Comparison of ENCODE assay signal across 16 cellular contexts in the genomic region with DNA sequence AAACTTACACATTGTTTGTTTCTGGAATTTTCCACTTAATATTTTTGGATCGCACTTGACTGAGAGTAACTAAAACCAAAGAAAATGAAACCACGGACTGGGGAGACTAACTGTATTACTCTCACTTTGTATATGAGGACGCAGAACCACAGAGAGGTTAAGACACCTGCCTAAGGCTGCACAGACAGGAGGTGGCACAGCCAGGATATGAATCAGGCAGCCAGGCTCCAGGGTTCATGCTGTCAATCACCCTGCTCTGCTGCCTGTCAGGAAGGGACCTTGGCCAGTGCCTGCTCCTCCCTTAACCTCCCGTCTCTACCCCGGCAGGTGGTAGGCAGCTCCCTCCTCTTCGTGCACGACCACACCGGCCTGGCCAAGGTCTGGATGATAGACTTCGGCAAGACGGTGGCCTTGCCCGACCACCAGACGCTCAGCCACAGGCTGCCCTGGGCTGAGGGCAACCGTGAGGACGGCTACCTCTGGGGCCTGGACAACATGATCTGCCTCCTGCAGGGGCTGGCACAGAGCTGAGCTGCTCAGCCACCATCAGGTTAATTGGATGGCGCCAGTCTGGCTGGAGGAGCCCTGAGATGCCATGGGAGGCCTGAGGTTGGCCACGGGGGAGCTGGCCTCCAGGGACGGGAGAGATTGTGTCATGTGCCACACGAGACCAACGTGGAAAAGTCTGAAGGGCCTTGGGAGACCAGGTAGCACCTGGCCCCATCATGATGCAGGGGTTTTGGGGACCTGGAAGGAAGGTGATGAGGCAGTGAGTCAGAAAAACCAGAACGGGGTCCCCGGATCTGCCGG. TPM values are rescaled to one million over a fixed set of nuclear protein-coding genes. Genes with fewer than 3 reads are reported as not detected.
A peak's percentile ranks its signal among the peaks of the same experiment; 100 is the strongest.
DNase-seq lines count a peak whose midpoint lies in the region; ATAC-seq, FAIRE-seq and TF ChIP-seq lines count a peak whose summit lies in the region.
"Had no signal": no experiment of that assay in that cellular context is flagged by ENCODE, and none has a peak within 500 bp of the region (broad histone marks: within the 10 kb centered on the region; RNA-seq: fewer than 3 reads in every experiment).

No MANE protein-coding gene starts in this region.

- H3K79me1 ChIP-seq in H9 (ENCODE audit: insufficient read depth, low read depth, low read length, poor library complexity, severe bottlenecking) = no peaks in the 10 kb centered on the region

- peak in 1 of 4 donors; percentile 12 for TF ChIP-seq POLR2A in esophagus squamous epithelium (IDR thresholded peaks at IDR 0.05)

- H3K27ac ChIP-seq in H9 (ENCODE audit: insufficient read length, low read depth, low read length) (no peak overlapping the region), esophagus squamous epithelium (peak overlapping the region; percentile 55 to 85 (median 80))
- H3K27ac ChIP-seq: adrenal gland, C4-2B had no signal

- H3K18ac ChIP-seq in H9 (ENCODE audit: insufficient read length, low read depth, low read length) = no peak overlapping the region

- H4K8ac ChIP-seq in H9 (replicated peaks; ENCODE audit: insufficient read length, low read depth, low read length) = no peak overlapping the region

- H3K4ac ChIP-seq in H9 (ENCODE audit: low read depth, low read length) = no peak overlapping the region

- H4K91ac ChIP-seq in H9 (ENCODE audit: insufficient read length, low read depth, low read length) = no peak overlapping the region

- peaks cover 89% of the 10 kb centered on the region for H3K36me3 Mint-ChIP-seq in Calu3 (ENCODE audit: insufficient read depth, unreplicated experiment)
- peaks cover 6 to 49% (median 39%) of the 10 kb centered on the region in 3 experiments; a peak in 6 of 7 replicates for H3K36me3 Mint-ChIP-seq in H9 (ENCODE audit: insufficient read depth in 1 of 3, low read depth in 3 of 3)
- H3K36me3 Mint-ChIP-seq in stimulated activated naive B cell treated with anti-CD40 and anti-IgM and Interleukin-4, amounts not matched to agents 10 μg/mL and 1 μg/mL and 100 μg/mL, for 72 hours = peaks cover 31 to 47% of the 10 kb centered on the region in 2 donors

- no peak for ATAC-seq in stimulated activated naive B cell treated with anti-CD40 and anti-IgM and Interleukin-4, amounts not matched to agents 10 μg/mL and 1 μg/mL and 100 μg/mL, for 72 hours (replicated peaks)
- no peak for ATAC-seq in GM21619 (IDR thresholded peaks at IDR 0.05; ENCODE audit: unreplicated experiment)
- ATAC-seq: activated T-cell treated with anti-CD3 and anti-CD28 coated beads, Interleukin-2, amount 50 U/mL, for 4 hours had no signal

- H3K4me3 ChIP-seq in esophagus squamous epithelium = no peak overlapping the region
- H3K4me3 ChIP-seq: adrenal gland, stomach had no signal

- no peaks in the 10 kb centered on the region for H3K23me2 ChIP-seq in H9 (ENCODE audit: insufficient read length, low read depth, low read length, poor library complexity, severe bottlenecking)

- no peak overlapping the region for H2BK5ac ChIP-seq in H9 (ENCODE audit: insufficient read length, low read length)

- H3K4me3 Mint-ChIP-seq in Calu3 (ENCODE audit: low read depth, unreplicated experiment) = no peak overlapping the region
- no peak overlapping the region; a peak in 1 of 5 replicates for H3K4me3 Mint-ChIP-seq in H9
- H3K4me3 Mint-ChIP-seq in stimulated activated naive B cell treated with anti-CD40 and anti-IgM and Interleukin-4, amounts not matched to agents 10 μg/mL and 1 μg/mL and 100 μg/mL, for 72 hours = no peak overlapping the region
- H3K4me3 Mint-ChIP-seq: activated CD4-positive, alpha-beta T cell treated with anti-CD3 and anti-CD28 coated beads, Interleukin-2, amount 10 ng/mL, durations not matched to agents 24 days and 14 days; activated T-cell treated with anti-CD3 and anti-CD28 coated beads, Interleukin-2, amount 50 U/mL, for 4 hours had no signal

- no peak overlapping the region for H2AK5ac ChIP-seq in H9 (ENCODE audit: insufficient read length, low read length)

- H3K4me1 Mint-ChIP-seq in Calu3 (ENCODE audit: low read depth, unreplicated experiment) (peaks cover 9% of the 10 kb centered on the region), H9 (peaks cover 3 to 4% of the 10 kb centered on the region in 2 experiments)
- peaks cover 4 to 5% of the 10 kb centered on the region in 2 donors for H3K4me1 Mint-ChIP-seq in stimulated activated naive B cell treated with anti-CD40 and anti-IgM and Interleukin-4, amounts not matched to agents 10 μg/mL and 1 μg/mL and 100 μg/mL, for 72 hours
- H3K4me1 Mint-ChIP-seq: activated CD4-positive, alpha-beta T cell treated with anti-CD3 and anti-CD28 coated beads, Interleukin-2, amount 10 ng/mL, durations not matched to agents 24 days and 14 days had no signal

- H3K56ac ChIP-seq in H9 (ENCODE audit: insufficient read length, low read depth, low read length) = no peak overlapping the region

- H3K79me2 ChIP-seq in H9 (ENCODE audit: insufficient read depth, low read length) = no peaks in the 10 kb centered on the region

- no peak overlapping the region for H3K9ac ChIP-seq in H9 (ENCODE audit: extremely low read depth, insufficient read length, low read length)

- no peak overlapping the region for H3K4me2 ChIP-seq in H9 (ENCODE audit: insufficient read depth, insufficient read length, low read length)

- no peak overlapping the region for H2AFZ ChIP-seq in H9 (ENCODE audit: low read length)

- BruUV-seq in Calu3 (replicated peaks; lab: Mats Ljungman, UMichigan) = no TSS peak

- no peak overlapping the region for H3T11ph ChIP-seq in H9 (ENCODE audit: low read length)

- no peak overlapping the region for H3K14ac ChIP-seq in H9 (ENCODE audit: insufficient read depth, low read length)

- FAIRE-seq in GM19239 (lab: Jason Lieb, UNC) = no peak

- no peak overlapping the region for H2BK120ac ChIP-seq in H9 (ENCODE audit: low read depth, low read length, poor library complexity, severe bottlenecking)

- H3K27me3 ChIP-seq in H9 (ENCODE audit: insufficient read depth, low read length) = no peaks in the 10 kb centered on the region
- no peaks in the 10 kb centered on the region for H3K27me3 ChIP-seq in esophagus squamous epithelium
- H3K27me3 ChIP-seq: adrenal gland, stomach had no signal

- H3K27ac Mint-ChIP-seq in Calu3 (ENCODE audit: unreplicated experiment) (peak overlapping the region; percentile 54), H9 (peak overlapping the region in 2 of 3 experiments; percentile 22 to 63; a peak in 2 of 7 replicates)
- H3K27ac Mint-ChIP-seq in stimulated activated naive B cell treated with anti-CD40 and anti-IgM and Interleukin-4, amounts not matched to agents 10 μg/mL and 1 μg/mL and 100 μg/mL, for 72 hours = peak overlapping the region; percentile 27
- H3K27ac Mint-ChIP-seq: activated CD4-positive, alpha-beta T cell treated with anti-CD3 and anti-CD28 coated beads, Interleukin-2, amount 10 ng/mL, durations not matched to agents 24 days and 14 days had no signal

- H3K23ac ChIP-seq in H9 (ENCODE audit: insufficient read length, low read depth, low read length) = no peak overlapping the region

- no peak overlapping the region for H4K5ac ChIP-seq in H9 (ENCODE audit: insufficient read length, low read depth, low read length)

- H2BK15ac ChIP-seq in H9 (ENCODE audit: low read depth, low read length) = no peak overlapping the region

- H3K4me1 ChIP-seq in H9 (ENCODE audit: insufficient read depth, low read length) (no peaks in the 10 kb centered on the region), esophagus squamous epithelium (peaks cover 17 to 79% (median 22%) of the 10 kb centered on the region in 3 donors)
- H3K4me1 ChIP-seq: adrenal gland had no signal

- H2BK20ac ChIP-seq in H9 (ENCODE audit: low read depth, low read length, poor library complexity, severe bottlenecking) = no peak overlapping the region

- H3K9me3 Mint-ChIP-seq in Calu3 (ENCODE audit: low read depth, unreplicated experiment) = no peaks in the 10 kb centered on the region
- H3K9me3 Mint-ChIP-seq in H9 = no peaks in the 10 kb centered on the region
- no peaks in the 10 kb centered on the region for H3K9me3 Mint-ChIP-seq in stimulated activated naive B cell treated with anti-CD40 and anti-IgM and Interleukin-4, amounts not matched to agents 10 μg/mL and 1 μg/mL and 100 μg/mL, for 72 hours
- H3K9me3 Mint-ChIP-seq: activated CD4-positive, alpha-beta T cell treated with anti-CD3 and anti-CD28 coated beads, Interleukin-2, amount 10 ng/mL, durations not matched to agents 24 days and 14 days; activated T-cell treated with anti-CD3 and anti-CD28 coated beads, Interleukin-2, amount 50 U/mL, for 4 hours had no signal

- TF ChIP-seq CTCF in Calu3 (IDR thresholded peaks at IDR 0.05; ENCODE audit: unreplicated experiment) = no peak
- no peak for TF ChIP-seq CTCF in H9 (conservative IDR thresholded peaks at IDR 0.05)
- no peak for TF ChIP-seq CTCF in esophagus squamous epithelium (IDR thresholded peaks at IDR 0.05)

- CTCF ChIA-PET in Calu3 (lab: Charles Lee) = no interaction called here

- H3K27me3 Mint-ChIP-seq in Calu3 (ENCODE audit: unreplicated experiment) (no peaks in the 10 kb centered on the region), H9 (ENCODE audit: low read depth) (no peaks in the 10 kb centered on the region)
- no peaks in the 10 kb centered on the region for H3K27me3 Mint-ChIP-seq in stimulated activated naive B cell treated with anti-CD40 and anti-IgM and Interleukin-4, amounts not matched to agents 10 μg/mL and 1 μg/mL and 100 μg/mL, for 72 hours
- H3K27me3 Mint-ChIP-seq: activated CD4-positive, alpha-beta T cell treated with anti-CD3 and anti-CD28 coated beads, Interleukin-2, amount 10 ng/mL, durations not matched to agents 24 days and 14 days had no signal

- no peak overlapping the region for H2BK12ac ChIP-seq in H9 (ENCODE audit: insufficient read length, low read depth, low read length)

- H3K36me3 ChIP-seq in esophagus squamous epithelium = peaks cover 43 to 73% (median 58%) of the 10 kb centered on the region in 3 donors

- intact Hi-C loops in Calu3 (cut with micrococcal nuclease; ENCODE audit: unreplicated experiment) = no loop called here
- intact Hi-C loops in esophagus squamous epithelium (cut with DNase I) = no loop called here

- WGBS in H9 (ENCODE audit: extremely low coverage, insufficient read length, low lambda C conversion rate) = no CpG with 5 or more reads among the region's 22 CpGs
- WGBS in esophagus squamous epithelium, 2 donors = 69 to 76% methylated on average over 3 to 11 of the region's 22 CpGs

- no peak for DNase-seq in Calu3
- DNase-seq in H9 = no peak
- no peak for DNase-seq in esophagus squamous epithelium (lab: John Stamatoyannopoulos, UW)
- no peak for DNase-seq in stimulated activated naive B cell treated with anti-CD40 and anti-IgM and Interleukin-4, amounts not matched to agents 10 μg/mL and 1 μg/mL and 100 μg/mL, for 72 hours
- DNase-seq in activated gamma-delta T cell (lab: John Stamatoyannopoulos, UW) = no peak
- no peak for DNase-seq in GM19239 (ENCODE audit: insufficient read length, low spot score)
- DNase-seq: activated CD4-positive, alpha-beta T cell treated with anti-CD3 and anti-CD28 coated beads, Interleukin-2, amount 10 ng/mL, durations not matched to agents 24 days and 14 days; activated T-cell treated with anti-CD3 and anti-CD28 coated beads, Interleukin-2, amount 50 U/mL, for 4 hours; adrenal gland; DND-41; NCI-H146; NCI-H345; stomach; T-helper 9 cell had no signal

- H3K9me3 ChIP-seq in H9 (ENCODE audit: control insufficient read depth, low read depth, low read length) (no peaks in the 10 kb centered on the region), esophagus squamous epithelium (no peaks in the 10 kb centered on the region)
- H3K9me3 ChIP-seq: adrenal gland, stomach had no signal

- H4K20me1 ChIP-seq in H9 (ENCODE audit: control insufficient read depth, insufficient read depth, insufficient read length) = no peaks in the 10 kb centered on the region

RNA-seq across cellular contexts. Expression of a gene that starts 11.0 kb away (rescaled TPM):
- total RNA-seq in Calu3 (2022) = 17.8 and 20.2 TPM in 2 replicates
- 27.7 and 31.5 TPM in 2 replicates for total RNA-seq in H9 (2021)
- 1 to 10 TPM; 2.1 to 2.8 (median 2.4) TPM for total RNA-seq in esophagus squamous epithelium

RNA-seq across cellular contexts. Expression of a gene that starts 11.8 kb away (rescaled TPM):
- total RNA-seq in Calu3 (2022) (95.4 and 102 TPM in 2 replicates), H9 (2021) (199 and 225 TPM in 2 replicates), esophagus squamous epithelium (10 to 100 TPM; 45.0 to 79.5 (median 51.0) TPM)

RNA-seq across cellular contexts. Expression of a gene that starts 22.3 kb away (rescaled TPM):
- total RNA-seq in Calu3 (2022) = 25.3 and 32.0 TPM in 2 replicates
- total RNA-seq in H9 (2021) = 11.2 and 11.8 TPM in 2 replicates
- 100 to 1,000 TPM in 2 of 4 donors, 10 to 100 TPM in 2; 58.5 to 127 (median 95.7) TPM for total RNA-seq in esophagus squamous epithelium

RNA-seq across cellular contexts. Expression of a gene that starts 22.5 kb away (rescaled TPM):
- total RNA-seq in Calu3 (2022) = 55.9 and 62.7 TPM in 2 replicates
- 40.5 and 42.0 TPM in 2 replicates for total RNA-seq in H9 (2021)
- total RNA-seq in esophagus squamous epithelium = 10 to 100 TPM; 19.3 to 64.1 (median 33.3) TPM

RNA-seq across cellular contexts. Expression of a gene that starts 36.1 kb away (rescaled TPM):
- 30.2 and 49.3 TPM in 2 replicates for total RNA-seq in Calu3 (2022)
- total RNA-seq in H9 (2021) = not detected in 2 replicates
- 1 to 10 TPM in 1 of 4 donors, not detected in 3; 3.7 TPM for total RNA-seq in esophagus squamous epithelium
